14 cellular contexts compared by ENCODE assay signal in the genomic region with DNA sequence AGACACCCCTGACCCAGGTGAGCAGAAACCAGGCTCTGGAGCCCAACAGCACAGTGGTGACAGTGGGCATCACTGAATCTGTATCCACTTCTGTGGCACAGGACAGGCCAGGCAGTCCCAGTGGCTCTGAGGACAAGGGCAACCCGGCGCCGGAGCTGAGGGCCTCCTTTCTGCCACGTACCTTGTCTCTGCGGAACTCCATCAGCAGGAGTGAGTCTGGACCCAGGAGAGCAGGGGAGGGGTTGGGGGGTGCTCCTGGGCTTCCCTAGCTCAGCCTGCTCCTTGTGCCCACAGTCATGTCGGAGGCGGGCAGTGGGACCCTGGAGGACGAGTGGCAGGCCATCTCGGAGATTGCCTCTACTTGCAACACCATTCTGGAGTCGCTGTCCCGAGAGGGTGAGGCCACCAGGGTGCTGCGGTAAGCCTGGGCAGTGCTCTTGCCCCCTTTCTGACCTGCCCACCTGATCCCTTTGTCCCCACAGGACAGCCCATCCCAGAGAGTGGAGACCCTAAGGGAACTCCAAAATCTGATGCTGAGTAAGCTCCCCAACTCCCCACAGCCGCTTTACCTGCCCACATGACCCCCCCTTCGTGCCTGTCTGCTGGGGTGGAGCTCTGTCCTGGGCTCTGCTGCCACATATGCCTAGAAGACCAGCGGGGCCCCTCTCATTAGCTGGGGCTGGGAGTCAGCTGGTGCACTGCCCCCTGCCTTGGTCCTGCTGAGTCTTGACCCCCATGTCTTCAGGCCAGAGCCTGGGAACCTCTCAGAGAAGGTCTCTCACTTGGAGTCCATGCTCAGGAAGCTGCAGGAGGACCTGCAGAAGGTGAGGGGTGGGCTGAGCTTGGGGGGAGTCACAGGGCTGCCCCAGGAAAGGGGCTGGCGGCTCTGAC. TPM values are rescaled to one million over a fixed set of nuclear protein-coding genes. Genes with fewer than 3 reads are reported as not detected.
DNase-seq lines count a peak whose midpoint lies in the region; ATAC-seq, FAIRE-seq and TF ChIP-seq lines count a peak whose summit lies in the region.
"Had no signal": no experiment of that assay in that cellular context is flagged by ENCODE, and none has a peak within 500 bp of the region (broad histone marks: within the 10 kb centered on the region; RNA-seq: fewer than 3 reads in every experiment).

No MANE protein-coding gene starts in this region.

- POLR2A ChIA-PET in GM12878 (lab: Charles Lee), result interaction anchor here (7.9 kb wide), 1 partner anchor 9 kb away, joined by 100 read pairs; a partner anchor contains a TSS
- POLR2A ChIA-PET in activated CD4-positive, alpha-beta T cell treated with anti-CD3 and anti-CD28 coated beads, Interleukin-2, amount 10 ng/mL, durations not matched to agents 7 days and 5 days (lab: Charles Lee), result interaction anchor here (0.6 kb wide), 1 partner anchor 532 kb away, joined by 3 read pairs; a partner anchor contains a TSS

- peaks cover 16% of the 10 kb centered on the region for H3K4me1 ChIP-seq in GM12878 (ENCODE audit: control insufficient read depth, insufficient read depth, low read length)
- H3K4me1 ChIP-seq in lower lobe of right lung, result peaks cover 51% of the 10 kb centered on the region
- H3K4me1 ChIP-seq in stomach smooth muscle (ENCODE audit: control insufficient read depth, insufficient read depth, low read length), result peaks cover 54% of the 10 kb centered on the region

- no peak for FAIRE-seq in GM12878 (lab: Jason Lieb, UNC)
- FAIRE-seq: A204.1 had no signal

- BruUV-seq in GM12878 (replicated peaks; lab: Mats Ljungman, UMichigan), result TSS peak; percentile 27

- TF ChIP-seq EP300 in GM12878 (IDR thresholded peaks at IDR 0.05; ENCODE audit: borderline replicate concordance in 1 of 2, control insufficient read depth in 1 of 2, low read depth in 2 of 2, low read length in 2 of 2), result no peak

- H3K27me3 ChIP-seq in GM12878 (replicated peaks in 1 of 2; ENCODE audit: control insufficient read depth in 2 of 2, insufficient read depth in 2 of 2, low read length in 1 of 2), result no peaks in the 10 kb centered on the region
- no peaks in the 10 kb centered on the region for H3K27me3 ChIP-seq in lower lobe of right lung (ENCODE audit: low read depth)
- no peaks in the 10 kb centered on the region for H3K27me3 ChIP-seq in stomach smooth muscle (ENCODE audit: control insufficient read depth in 1 of 2, insufficient read depth in 2 of 2, low read length in 2 of 2)

- H3K4me1 Mint-ChIP-seq in activated T-cell treated with anti-CD3 and anti-CD28 coated beads, Interleukin-2, amount 50 U/mL, for 24 hours (ENCODE audit: low read depth), result peaks cover 36% of the 10 kb centered on the region
- peaks cover 30% of the 10 kb centered on the region for H3K4me1 Mint-ChIP-seq in activated T-cell treated with anti-CD3 and anti-CD28 coated beads, Interleukin-2, amount 50 U/mL, for 4 hours (ENCODE audit: low read depth)
- H3K4me1 Mint-ChIP-seq in activated CD4-positive, alpha-beta T cell treated with anti-CD3 and anti-CD28 coated beads, Interleukin-2, amount 10 ng/mL, durations not matched to agents 7 days and 5 days, result peaks cover 34% of the 10 kb centered on the region

- 93% methylated on average over 16 of the region's 16 CpGs for WGBS in GM12878 (ENCODE audit: insufficient coverage, insufficient replicate concordance, low lambda C conversion rate, missing lambda C conversion rate)

- H3K4me3 ChIP-seq in GM12878, result no peak overlapping the region
- no peak overlapping the region for H3K4me3 ChIP-seq in lower lobe of right lung
- no peak overlapping the region for H3K4me3 ChIP-seq in stomach smooth muscle (ENCODE audit: low read length in 2 of 2)
- H3K4me3 ChIP-seq: psoas muscle had no signal

- H3K27ac ChIP-seq in GM12878 (ENCODE audit: control insufficient read depth, insufficient read depth) (no peak overlapping the region), lower lobe of right lung (peak overlapping the region; percentile 96), stomach smooth muscle (ENCODE audit: low read length) (peak overlapping the region; percentile 24)

- H4K20me1 ChIP-seq in GM12878 (ENCODE audit: control insufficient read depth, insufficient read depth), result no peaks in the 10 kb centered on the region

- no peak overlapping the region for H3K4me2 ChIP-seq in GM12878 (ENCODE audit: control insufficient read depth, insufficient read depth)

- ATAC-seq in activated T-cell treated with anti-CD3 and anti-CD28 coated beads, Interleukin-2, amount 50 U/mL, for 4 hours, result no peak
- ATAC-seq in GM12878, result no peak
- no peak for ATAC-seq in lower lobe of right lung
- no peak for ATAC-seq in HG03469 (IDR thresholded peaks at IDR 0.05; ENCODE audit: unreplicated experiment)
- ATAC-seq: psoas muscle had no signal

- CTCF ChIA-PET in GM12878 (lab: Yijun Ruan, JAX), result interaction anchor here (0.8 kb wide), 1 partner anchor 62 kb away, joined by 3 read pairs; no protein-coding TSS in a partner anchor
- CTCF ChIA-PET in activated CD4-positive, alpha-beta T cell treated with anti-CD3 and anti-CD28 coated beads, Interleukin-2, amount 10 ng/mL, durations not matched to agents 7 days and 5 days (lab: Charles Lee), result interaction anchor here (1.0 to 1.8 kb wide), 4 partner anchors 12 to 120 kb away, joined by 3 to 5 read pairs (median 4); a partner anchor contains a TSS

- intact Hi-C loops in GM12878 (cut with micrococcal nuclease; ENCODE audit: unreplicated experiment) (no loop called here), lower lobe of right lung (cut with DNase I) (no loop called here)

- peaks cover 76% of the 10 kb centered on the region for H3K36me3 Mint-ChIP-seq in activated T-cell treated with anti-CD3 and anti-CD28 coated beads, Interleukin-2, amount 50 U/mL, for 24 hours (ENCODE audit: low read depth)
- peaks cover 15% of the 10 kb centered on the region for H3K36me3 Mint-ChIP-seq in activated T-cell treated with anti-CD3 and anti-CD28 coated beads, Interleukin-2, amount 50 U/mL, for 4 hours (ENCODE audit: insufficient read depth)
- peaks cover 47% of the 10 kb centered on the region for H3K36me3 Mint-ChIP-seq in activated CD4-positive, alpha-beta T cell treated with anti-CD3 and anti-CD28 coated beads, Interleukin-2, amount 10 ng/mL, durations not matched to agents 7 days and 5 days (ENCODE audit: low read depth)

- no peak overlapping the region for H3K4me3 Mint-ChIP-seq in activated T-cell treated with anti-CD3 and anti-CD28 coated beads, Interleukin-2, amount 50 U/mL, for 24 hours
- H3K4me3 Mint-ChIP-seq in activated T-cell treated with anti-CD3 and anti-CD28 coated beads, Interleukin-2, amount 50 U/mL, for 4 hours, result no peak overlapping the region
- H3K4me3 Mint-ChIP-seq in activated CD4-positive, alpha-beta T cell treated with anti-CD3 and anti-CD28 coated beads, Interleukin-2, amount 10 ng/mL, durations not matched to agents 7 days and 5 days, result no peak overlapping the region

- H3K27ac Mint-ChIP-seq in activated T-cell treated with anti-CD3 and anti-CD28 coated beads, Interleukin-2, amount 50 U/mL, for 24 hours, result peak overlapping the region; percentile 26
- H3K27ac Mint-ChIP-seq in activated CD4-positive, alpha-beta T cell treated with anti-CD3 and anti-CD28 coated beads, Interleukin-2, amount 10 ng/mL, durations not matched to agents 7 days and 5 days, result no peak overlapping the region

- no peak overlapping the region for H3K9ac ChIP-seq in GM12878 (ENCODE audit: control insufficient read depth, insufficient read depth, low read length)
- H3K9ac ChIP-seq in stomach smooth muscle (ENCODE audit: low read length in 2 of 2), result no peak overlapping the region

- DNase-seq in activated T-cell treated with anti-CD3 and anti-CD28 coated beads, Interleukin-2, amount 50 U/mL, for 24 hours, result no peak
- no peak for DNase-seq in activated T-cell treated with anti-CD3 and anti-CD28 coated beads, Interleukin-2, amount 50 U/mL, for 4 hours
- DNase-seq in GM12878 (ENCODE audit: low read depth, low spot score) (no peak), lower lobe of right lung (no peak), retina (no peak)
- no peak for DNase-seq in activated CD4-positive, alpha-beta T cell treated with anti-CD3 and anti-CD28 coated beads, Interleukin-2, amount 10 ng/mL, durations not matched to agents 7 days and 5 days
- DNase-seq: activated CD4-positive, CD25-positive, alpha-beta regulatory T cell; GF-D8; NCI-H1092; NCI-H226 had no signal

- H3K36me3 ChIP-seq in GM12878 (ENCODE audit: control insufficient read depth in 2 of 2, insufficient read depth in 2 of 2, low read length in 1 of 2) (peaks cover 18 to 39% of the 10 kb centered on the region in 2 experiments), lower lobe of right lung (peaks cover 73% of the 10 kb centered on the region), stomach smooth muscle (ENCODE audit: control insufficient read depth in 2 of 2, insufficient read depth in 2 of 2, low read length in 2 of 2) (peaks cover 2 to 17% of the 10 kb centered on the region in 2 donors)

- in situ Hi-C loops in GM12878 (cut with MboI), result no loop called here

- H3K9me3 Mint-ChIP-seq in activated T-cell treated with anti-CD3 and anti-CD28 coated beads, Interleukin-2, amount 50 U/mL, for 24 hours, result no peaks in the 10 kb centered on the region
- no peaks in the 10 kb centered on the region for H3K9me3 Mint-ChIP-seq in activated T-cell treated with anti-CD3 and anti-CD28 coated beads, Interleukin-2, amount 50 U/mL, for 4 hours
- H3K9me3 Mint-ChIP-seq in activated CD4-positive, alpha-beta T cell treated with anti-CD3 and anti-CD28 coated beads, Interleukin-2, amount 10 ng/mL, durations not matched to agents 7 days and 5 days, result no peaks in the 10 kb centered on the region

- H3K79me2 ChIP-seq in GM12878 (ENCODE audit: control insufficient read depth, insufficient read depth, low read length), result no peaks in the 10 kb centered on the region; the same call in none of the 2 replicates

- no peak for TF ChIP-seq POLR2A in GM12878 (IDR thresholded peaks at IDR 0.05; ENCODE audit: low read depth, low read length)

- H2AFZ ChIP-seq in GM12878 (ENCODE audit: control insufficient read depth, low read depth, low read length), result no peak overlapping the region

- RAD21 ChIA-PET in GM12878 (lab: Charles Lee; ENCODE audit: unreplicated experiment), result interaction anchor here (1.0 kb wide), 1 partner anchor 12 kb away, joined by 3 read pairs; no protein-coding TSS in a partner anchor

- TF ChIP-seq CTCF in GM12878 (IDR thresholded peaks at IDR 0.05 in 2 of 3, conservative IDR thresholded peaks at IDR 0.05 in 1 of 3; ENCODE audit: control insufficient read depth in 2 of 3, extremely low read depth in 1 of 3, insufficient read depth in 1 of 3, low read depth in 3 of 3, low read length in 3 of 3) (no peak), lower lobe of right lung (IDR thresholded peaks at IDR 0.05) (no peak)

- TF ChIP-seq RAD21 in GM12878 (IDR thresholded peaks at IDR 0.05; ENCODE audit: insufficient read depth, low read depth, low read length), result no peak

- H3K27me3 Mint-ChIP-seq in activated T-cell treated with anti-CD3 and anti-CD28 coated beads, Interleukin-2, amount 50 U/mL, for 24 hours, result no peaks in the 10 kb centered on the region
- H3K27me3 Mint-ChIP-seq in activated T-cell treated with anti-CD3 and anti-CD28 coated beads, Interleukin-2, amount 50 U/mL, for 4 hours (ENCODE audit: low read depth), result no peaks in the 10 kb centered on the region
- H3K27me3 Mint-ChIP-seq in activated CD4-positive, alpha-beta T cell treated with anti-CD3 and anti-CD28 coated beads, Interleukin-2, amount 10 ng/mL, durations not matched to agents 7 days and 5 days, result no peaks in the 10 kb centered on the region

- SMC1A ChIA-PET in GM12878 (lab: Charles Lee; ENCODE audit: uncharacterized antibody, unreplicated experiment), result no interaction called here

- no peaks in the 10 kb centered on the region for H3K9me3 ChIP-seq in GM12878 (replicated peaks; ENCODE audit: control insufficient read depth, insufficient read depth, low read length)
- H3K9me3 ChIP-seq in lower lobe of right lung, result no peaks in the 10 kb centered on the region
- no peaks in the 10 kb centered on the region for H3K9me3 ChIP-seq in stomach smooth muscle (ENCODE audit: control insufficient read depth in 2 of 2, low read length in 2 of 2)
- H3K9me3 ChIP-seq: psoas muscle had no signal

RNA-seq across cellular contexts. Expression of a gene that starts 12.0 kb away (rescaled TPM):
- 100 to 1,000 TPM in 1 of 3 donors, 10 to 100 TPM in 2; 80.0 to 101 (median 95.4) TPM for total RNA-seq in activated T-cell treated with anti-CD3 and anti-CD28 coated beads, Interleukin-2, amount 50 U/mL, for 4 hours
- 136 and 145 TPM in 2 replicates for total RNA-seq in GM12878 (2013; cell fraction: nucleolus; rRNA removed)
- total RNA-seq in GM12878 (2014; rRNA removed), result 51.7 and 61.2 TPM in 2 replicates
- total RNA-seq in GM12878 (2014; rRNA removed; fragmentation: Illumina TruSeq; extraction: Trizol), result 26.9 and 34.2 TPM in 2 replicates
- total RNA-seq in GM12878 (2021), result 132 and 139 TPM in 2 replicates
- polyA plus RNA-seq in GM12878 (2011; ENCODE audit: low read depth), result 14.6 TPM
- polyA plus RNA-seq in GM12878 (2011; rRNA removed), result 24.0 and 64.1 TPM in 2 replicates
- polyA plus RNA-seq in GM12878 (2011; cell fraction: cytosol; rRNA removed), result 72.9 and 124 TPM in 2 replicates
- 436 and 511 TPM in 2 replicates for polyA plus RNA-seq in GM12878 (2011; cell fraction: nucleus; rRNA removed)
- polyA plus RNA-seq in GM12878 (2012), result 69.0 and 88.3 TPM in 2 replicates
- polyA plus RNA-seq in GM12878 (2014; fragmentation: Illumina TruSeq; extraction: Trizol), result 4.9 and 16.0 TPM in 2 replicates
- 1 to 10 TPM; 1.0 to 5.5 TPM for polyA plus RNA-seq in GM12878 (2014; fragmentation: Nextera tagmentation; extraction: Ambion mirVana)
- 64.2 and 66.8 TPM in 2 replicates for polyA plus RNA-seq in GM12878 (2014; rRNA removed)
- polyA plus RNA-seq in GM12878 (2016; fragmentation: Nextera tagmentation; extraction: Ambion mirVana), result 10 to 100 TPM; 18.3 to 32.7 TPM
- polyA minus RNA-seq in GM12878 (2011; rRNA and poly(A)+ RNA removed), result 131 and 204 TPM in 2 replicates
- polyA minus RNA-seq in GM12878 (2011; cell fraction: cytosol; rRNA and poly(A)+ RNA removed), result 70.8 and 88.3 TPM in 2 replicates
- 87.9 and 144 TPM in 2 replicates for polyA minus RNA-seq in GM12878 (2011; cell fraction: nucleus; rRNA and poly(A)+ RNA removed)
- total RNA-seq in lower lobe of right lung, result 102 TPM
- total RNA-seq in activated CD4-positive, alpha-beta T cell treated with anti-CD3 and anti-CD28 coated beads, Interleukin-2, amount 10 ng/mL, durations not matched to agents 7 days and 5 days, result 100 to 1,000 TPM; 229 to 235 TPM

RNA-seq across cellular contexts. Expression of a gene that starts 12.8 kb away (rescaled TPM):
- total RNA-seq in activated T-cell treated with anti-CD3 and anti-CD28 coated beads, Interleukin-2, amount 50 U/mL, for 4 hours, result 100 to 1,000 TPM; 108 to 118 (median 111) TPM
- 91.6 and 99.8 TPM in 2 replicates for total RNA-seq in GM12878 (2013; cell fraction: nucleolus; rRNA removed)
- total RNA-seq in GM12878 (2014; rRNA removed) (28.1 and 33.6 TPM in 2 replicates), GM12878 (2014; rRNA removed; fragmentation: Illumina TruSeq; extraction: Trizol) (15.3 and 16.8 TPM in 2 replicates), GM12878 (2021) (51.7 and 56.4 TPM in 2 replicates), lower lobe of right lung (68.9 TPM)
- 26.3 TPM for polyA plus RNA-seq in GM12878 (2011; ENCODE audit: low read depth)
- polyA plus RNA-seq in GM12878 (2011; rRNA removed) (13.4 and 32.7 TPM in 2 replicates), GM12878 (2014; fragmentation: Illumina TruSeq; extraction: Trizol) (21.8 and 34.7 TPM in 2 replicates), GM12878 (2014; fragmentation: Nextera tagmentation; extraction: Ambion mirVana) (10 to 100 TPM in 1 of 2 experiments, 1 to 10 TPM in 1; 5.1 to 12.8 TPM), GM12878 (2014; rRNA removed) (37.4 and 60.0 TPM in 2 replicates), GM12878 (2016; fragmentation: Nextera tagmentation; extraction: Ambion mirVana) (10 to 100 TPM; 38.1 to 42.8 TPM)
- polyA plus RNA-seq in GM12878 (2011; cell fraction: cytosol; rRNA removed), result 28.1 and 28.2 TPM in 2 replicates
- 205 and 257 TPM in 2 replicates for polyA plus RNA-seq in GM12878 (2011; cell fraction: nucleus; rRNA removed)
- polyA plus RNA-seq in GM12878 (2012), result 60.7 and 67.5 TPM in 2 replicates
- polyA minus RNA-seq in GM12878 (2011; rRNA and poly(A)+ RNA removed), result 35.8 and 49.0 TPM in 2 replicates
- 18.3 and 22.1 TPM in 2 replicates for polyA minus RNA-seq in GM12878 (2011; cell fraction: cytosol; rRNA and poly(A)+ RNA removed)
- polyA minus RNA-seq in GM12878 (2011; cell fraction: nucleus; rRNA and poly(A)+ RNA removed), result 82.5 and 108 TPM in 2 replicates
- 10 to 100 TPM; 76.7 to 79.8 TPM for total RNA-seq in activated CD4-positive, alpha-beta T cell treated with anti-CD3 and anti-CD28 coated beads, Interleukin-2, amount 10 ng/mL, durations not matched to agents 7 days and 5 days

RNA-seq across cellular contexts. Expression of a gene that starts 34.3 kb away (rescaled TPM):
- total RNA-seq in activated T-cell treated with anti-CD3 and anti-CD28 coated beads, Interleukin-2, amount 50 U/mL, for 4 hours, result 10 to 100 TPM; 55.8 to 59.7 (median 59.5) TPM
- 38.1 and 44.3 TPM in 2 replicates for total RNA-seq in GM12878 (2013; cell fraction: nucleolus; rRNA removed)
- total RNA-seq in GM12878 (2014; rRNA removed) (14.0 and 19.9 TPM in 2 replicates), GM12878 (2014; rRNA removed; fragmentation: Illumina TruSeq; extraction: Trizol) (5.4 and 7.3 TPM in 2 replicates), GM12878 (2021) (39.0 and 46.6 TPM in 2 replicates), lower lobe of right lung (32.4 TPM)
- 8.1 TPM for polyA plus RNA-seq in GM12878 (2011; ENCODE audit: low read depth)
- polyA plus RNA-seq in GM12878 (2011; rRNA removed) (2.9 and 8.2 TPM in 2 replicates), GM12878 (2014; fragmentation: Illumina TruSeq; extraction: Trizol) (1.7 and 8.6 TPM in 2 replicates), GM12878 (2014; fragmentation: Nextera tagmentation; extraction: Ambion mirVana) (under 1 TPM; 0.03 to 0.15 TPM), GM12878 (2014; rRNA removed) (34.1 and 40.2 TPM in 2 replicates), GM12878 (2016; fragmentation: Nextera tagmentation; extraction: Ambion mirVana) (10 to 100 TPM in 1 of 2 experiments, 1 to 10 TPM in 1; 6.8 to 10.3 TPM)
- 19.6 and 23.7 TPM in 2 replicates for polyA plus RNA-seq in GM12878 (2011; cell fraction: cytosol; rRNA removed)
- 93.1 and 120 TPM in 2 replicates for polyA plus RNA-seq in GM12878 (2011; cell fraction: nucleus; rRNA removed)
- 16.6 and 21.0 TPM in 2 replicates for polyA plus RNA-seq in GM12878 (2012)
- 12.1 and 24.9 TPM in 2 replicates for polyA minus RNA-seq in GM12878 (2011; rRNA and poly(A)+ RNA removed)
- polyA minus RNA-seq in GM12878 (2011; cell fraction: cytosol; rRNA and poly(A)+ RNA removed), result 17.2 and 18.4 TPM in 2 replicates
- polyA minus RNA-seq in GM12878 (2011; cell fraction: nucleus; rRNA and poly(A)+ RNA removed), result 29.3 and 54.2 TPM in 2 replicates
- 10 to 100 TPM; 47.7 to 50.2 TPM for total RNA-seq in activated CD4-positive, alpha-beta T cell treated with anti-CD3 and anti-CD28 coated beads, Interleukin-2, amount 10 ng/mL, durations not matched to agents 7 days and 5 days

RNA-seq across cellular contexts. Expression of a gene that starts 35.9 kb away (rescaled TPM):
- total RNA-seq in activated T-cell treated with anti-CD3 and anti-CD28 coated beads, Interleukin-2, amount 50 U/mL, for 4 hours, result 10 to 100 TPM; 71.8 to 87.1 (median 74.3) TPM
- total RNA-seq in GM12878 (2013; cell fraction: nucleolus; rRNA removed), result 95.3 and 109 TPM in 2 replicates
- total RNA-seq in GM12878 (2014; rRNA removed) (37.4 and 39.9 TPM in 2 replicates), GM12878 (2014; rRNA removed; fragmentation: Illumina TruSeq; extraction: Trizol) (13.6 and 15.1 TPM in 2 replicates), GM12878 (2021) (62.6 and 64.7 TPM in 2 replicates), lower lobe of right lung (113 TPM)
- 8.2 TPM for polyA plus RNA-seq in GM12878 (2011; ENCODE audit: low read depth)
- polyA plus RNA-seq in GM12878 (2011; rRNA removed) (17.0 and 27.9 TPM in 2 replicates), GM12878 (2014; fragmentation: Illumina TruSeq; extraction: Trizol) (6.6 and 14.0 TPM in 2 replicates), GM12878 (2014; fragmentation: Nextera tagmentation; extraction: Ambion mirVana) (1 to 10 TPM; 1.5 to 1.9 TPM), GM12878 (2014; rRNA removed) (51.8 and 58.7 TPM in 2 replicates), GM12878 (2016; fragmentation: Nextera tagmentation; extraction: Ambion mirVana) (10 to 100 TPM; 22.1 to 27.3 TPM)
- polyA plus RNA-seq in GM12878 (2011; cell fraction: cytosol; rRNA removed), result 43.4 and 59.7 TPM in 2 replicates
- 80.4 and 99.7 TPM in 2 replicates for polyA plus RNA-seq in GM12878 (2011; cell fraction: nucleus; rRNA removed)
- polyA plus RNA-seq in GM12878 (2012), result 29.2 and 38.0 TPM in 2 replicates
- 31.5 and 53.3 TPM in 2 replicates for polyA minus RNA-seq in GM12878 (2011; rRNA and poly(A)+ RNA removed)
- polyA minus RNA-seq in GM12878 (2011; cell fraction: cytosol; rRNA and poly(A)+ RNA removed), result 23.3 and 23.7 TPM in 2 replicates
- 31.8 and 54.0 TPM in 2 replicates for polyA minus RNA-seq in GM12878 (2011; cell fraction: nucleus; rRNA and poly(A)+ RNA removed)
- total RNA-seq in activated CD4-positive, alpha-beta T cell treated with anti-CD3 and anti-CD28 coated beads, Interleukin-2, amount 10 ng/mL, durations not matched to agents 7 days and 5 days, result 10 to 100 TPM; 61.0 to 67.1 TPM

RNA-seq across cellular contexts. Expression of a gene that starts 54.3 kb away (rescaled TPM):
- 1 to 10 TPM; 1.4 to 2.1 (median 1.4) TPM for total RNA-seq in activated T-cell treated with anti-CD3 and anti-CD28 coated beads, Interleukin-2, amount 50 U/mL, for 4 hours
- total RNA-seq in GM12878 (2013; cell fraction: nucleolus; rRNA removed), result 0.42 and 0.67 TPM in 2 replicates
- total RNA-seq in GM12878 (2014; rRNA removed), result 0.16 and 0.23 TPM in 2 replicates
- total RNA-seq in GM12878 (2014; rRNA removed; fragmentation: Illumina TruSeq; extraction: Trizol), result not detected in 2 replicates
- total RNA-seq in GM12878 (2021), result 0.29 and 0.54 TPM in 2 replicates
- polyA plus RNA-seq in GM12878 (2011; ENCODE audit: low read depth), result not detected
- polyA plus RNA-seq in GM12878 (2011; rRNA removed), result not detected in 2 replicates
- 0.08 TPM in 1 of 2 replicates, not detected in the other for polyA plus RNA-seq in GM12878 (2011; cell fraction: cytosol; rRNA removed)
- 0.16 and 0.46 TPM in 2 replicates for polyA plus RNA-seq in GM12878 (2011; cell fraction: nucleus; rRNA removed)
- polyA plus RNA-seq in GM12878 (2012), result 0.08 and 0.80 TPM in 2 replicates
- not detected in 2 replicates for polyA plus RNA-seq in GM12878 (2014; fragmentation: Illumina TruSeq; extraction: Trizol)
- polyA plus RNA-seq in GM12878 (2014; fragmentation: Nextera tagmentation; extraction: Ambion mirVana), result under 1 TPM in 1 of 2 experiments, not detected in 1; 0.11 TPM
- 0.15 TPM in 1 of 2 replicates, not detected in the other for polyA plus RNA-seq in GM12878 (2014; rRNA removed)
- not detected for polyA plus RNA-seq in GM12878 (2016; fragmentation: Nextera tagmentation; extraction: Ambion mirVana)
- polyA minus RNA-seq in GM12878 (2011; rRNA and poly(A)+ RNA removed), result 1.4 TPM in 1 of 2 replicates, not detected in the other
- polyA minus RNA-seq in GM12878 (2011; cell fraction: cytosol; rRNA and poly(A)+ RNA removed), result not detected in 2 replicates
- polyA minus RNA-seq in GM12878 (2011; cell fraction: nucleus; rRNA and poly(A)+ RNA removed), result not detected in 2 replicates
- 1.7 TPM for total RNA-seq in lower lobe of right lung
- total RNA-seq in activated CD4-positive, alpha-beta T cell treated with anti-CD3 and anti-CD28 coated beads, Interleukin-2, amount 10 ng/mL, durations not matched to agents 7 days and 5 days, result 1 to 10 TPM in 1 of 2 experiments, under 1 TPM in 1; 1.00 to 3.3 TPM
